1 cellular context compared by ENCODE assay signal in genomic region chr2:37283207-37283606, GRCh38.
A peak's percentile ranks its signal among the peaks of the same experiment; 100 is the strongest.
TF ChIP-seq lines count a peak whose summit lies in the region.

No MANE protein-coding gene starts in this region.

TF ChIP-seq in endothelial cell of umbilical vein, 7 proteins besides CTCF, POLR2A, EP300 and RAD21:
- TF ChIP-seq JUN (IDR thresholded peaks at IDR 0.05; ENCODE audit: borderline replicate concordance, insufficient read depth, insufficient read length, low read depth) (peak; percentile 45), GATA2 (IDR thresholded peaks at IDR 0.05; ENCODE audit: insufficient read depth, insufficient read length, low read depth, low read length) (no peak), MYC (IDR thresholded peaks at IDR 0.05; ENCODE audit: low read depth, low read length) (no peak), FOS (IDR thresholded peaks at IDR 0.05; ENCODE audit: borderline replicate concordance, insufficient read depth, low read length) (peak; percentile 54), EZH2 (IDR thresholded peaks at IDR 0.05; ENCODE audit: borderline replicate concordance, low read depth, low read length, severe bottlenecking) (no peak), POLR2AphosphoS5 (IDR thresholded peaks at IDR 0.05; ENCODE audit: insufficient read depth, low read depth, low read length) (no peak), MAX (IDR thresholded peaks at IDR 0.05; ENCODE audit: insufficient read depth, insufficient read length) (no peak)
